Comparison of ENCODE assay signal across 8 cellular contexts in genomic region chr7:7772385-7772784, GRCh38. TPM values are rescaled to one million over a fixed set of nuclear protein-coding genes. Genes with fewer than 3 reads are reported as not detected.
A peak's percentile ranks its signal among the peaks of the same experiment; 100 is the strongest.
DNase-seq lines count a peak whose midpoint lies in the region; ATAC-seq and TF ChIP-seq lines count a peak whose summit lies in the region.

No MANE protein-coding gene starts in this region.

- ATAC-seq in HG03520 (IDR thresholded peaks at IDR 0.05; ENCODE audit: unreplicated experiment) (no peak), psoas muscle (no peak)

- intact Hi-C loops in esophagus squamous epithelium (cut with DNase I), result no loop called here
- intact Hi-C loops in psoas muscle (cut with DNase I), result no loop called here

- DNase-seq in DMS53 treated with DMSO at 0.1 percent for 48 hours (lab: John Stamatoyannopoulos, UW; ENCODE audit: unreplicated experiment) (peak; percentile 42), NCI-H69 (lab: John Stamatoyannopoulos, UW) (peak; percentile 81), epithelial cell of prostate (ENCODE audit: low read depth, low spot score) (peak; percentile 93), esophagus squamous epithelium (lab: John Stamatoyannopoulos, UW) (no peak), hepatic stellate cell (ENCODE audit: low spot score) (no peak), psoas muscle (no peak)

- WGBS in esophagus squamous epithelium, 2 donors, result 28 to 33% methylated on average over 6 of the region's 6 CpGs
- WGBS in psoas muscle, 3 donors, result 43 to 46% (median 46%) methylated on average over 6 of the region's 6 CpGs

- no peak for TF ChIP-seq CTCF in HEK293 (tag by site-specific recombination; IDR thresholded peaks at IDR 0.05)
- no peak for TF ChIP-seq CTCF in esophagus squamous epithelium (IDR thresholded peaks at IDR 0.05)
- no peak for TF ChIP-seq CTCF in psoas muscle (IDR thresholded peaks at IDR 0.05)

- CTCF ChIA-PET in HEK293 (lab: Yijun Ruan, JAX), result interaction anchor here (0.7 to 1.1 kb wide), 3 partner anchors 19 to 523 kb away, joined by 3 to 4 read pairs (median 4); no protein-coding TSS in a partner anchor

- no peaks in the 10 kb centered on the region for H3K27me3 ChIP-seq in esophagus squamous epithelium
- no peaks in the 10 kb centered on the region for H3K27me3 ChIP-seq in psoas muscle (ENCODE audit: insufficient read depth in 3 of 3, low read length in 2 of 3)

- no peak for TF ChIP-seq POLR2A in esophagus squamous epithelium (IDR thresholded peaks at IDR 0.05)

- no peak overlapping the region for H3K4me3 ChIP-seq in HEK293 (ENCODE audit: low read depth, low read length)
- H3K4me3 ChIP-seq in esophagus squamous epithelium, result peak overlapping the region in 2 of 4 donors; percentile 18 to 38
- no peak overlapping the region for H3K4me3 ChIP-seq in psoas muscle

- POLR2A ChIA-PET in HEK293 (lab: Yijun Ruan, JAX), result no interaction called here

- H3K9me3 ChIP-seq in HEK293 (ENCODE audit: control insufficient read depth, insufficient read depth, low read depth, low read length), result no peaks in the 10 kb centered on the region
- no peaks in the 10 kb centered on the region for H3K9me3 ChIP-seq in esophagus squamous epithelium
- no peaks in the 10 kb centered on the region for H3K9me3 ChIP-seq in psoas muscle

- no peak overlapping the region for H3K27ac ChIP-seq in HEK293 (ENCODE audit: extremely low read depth, low read depth, low read length)
- H3K27ac ChIP-seq in epithelial cell of prostate, result peak overlapping the region; percentile 78
- H3K27ac ChIP-seq in esophagus squamous epithelium, result peak overlapping the region in 1 of 4 donors; percentile 54
- H3K27ac ChIP-seq in psoas muscle, result no peak overlapping the region

- H3K4me1 ChIP-seq in HEK293 (ENCODE audit: control insufficient read depth, insufficient read depth, low read length) (peaks cover 5% of the 10 kb centered on the region; the same call in 1 of the 2 replicates), esophagus squamous epithelium (peaks cover 0 to 27% (median 3%) of the 10 kb centered on the region in 3 donors), psoas muscle (no peaks in the 10 kb centered on the region)

- no peaks in the 10 kb centered on the region for H3K36me3 ChIP-seq in HEK293 (ENCODE audit: control insufficient read depth in 2 of 2, insufficient read depth in 1 of 2, low read length in 2 of 2)
- H3K36me3 ChIP-seq in esophagus squamous epithelium, result no peaks in the 10 kb centered on the region
- H3K36me3 ChIP-seq in psoas muscle (ENCODE audit: insufficient read depth in 1 of 2, low read depth in 1 of 2), result no peaks in the 10 kb centered on the region

TF ChIP-seq in HEK293, 187 proteins besides CTCF, POLR2A, EP300 and RAD21:
- no peak for TF ChIP-seq EGR2 (tag by site-specific recombination; IDR thresholded peaks at IDR 0.05; ENCODE audit: low read depth)
- TF ChIP-seq PRDM6 (tag by site-specific recombination; IDR thresholded peaks at IDR 0.05), result peak; percentile 79
- peak; percentile 58; the same call in 1 of the 2 replicates for TF ChIP-seq PRDM1 (tag by site-specific recombination; IDR thresholded peaks at IDR 0.05)
- no peak for TF ChIP-seq ZNF16 (tag by site-specific recombination; IDR thresholded peaks at IDR 0.05; ENCODE audit: low read depth)

RNA-seq across cellular contexts. Expression of gene RPA3, which starts 54.0 kb away (rescaled TPM):
- total RNA-seq in esophagus squamous epithelium (10 to 100 TPM; 13.0 to 29.3 (median 21.7) TPM), psoas muscle (10 to 100 TPM; 13.1 to 18.9 (median 14.5) TPM)
- 10 to 100 TPM; 10.8 to 24.8 (median 13.3) TPM for polyA plus RNA-seq in psoas muscle

Comparison
In these comparisons a context has a peak if more than half of its experiments do, and no peak if none do; other contexts are left out.
1. DNase-seq: peak in DMS53 treated with DMSO at 0.1 percent for 48 hours (single experiment), NCI-H69 (single experiment) and epithelial cell of prostate (single experiment); none in esophagus squamous epithelium (single experiment), hepatic stellate cell (single experiment) and psoas muscle (0 of 2).